In the genomic region with DNA sequence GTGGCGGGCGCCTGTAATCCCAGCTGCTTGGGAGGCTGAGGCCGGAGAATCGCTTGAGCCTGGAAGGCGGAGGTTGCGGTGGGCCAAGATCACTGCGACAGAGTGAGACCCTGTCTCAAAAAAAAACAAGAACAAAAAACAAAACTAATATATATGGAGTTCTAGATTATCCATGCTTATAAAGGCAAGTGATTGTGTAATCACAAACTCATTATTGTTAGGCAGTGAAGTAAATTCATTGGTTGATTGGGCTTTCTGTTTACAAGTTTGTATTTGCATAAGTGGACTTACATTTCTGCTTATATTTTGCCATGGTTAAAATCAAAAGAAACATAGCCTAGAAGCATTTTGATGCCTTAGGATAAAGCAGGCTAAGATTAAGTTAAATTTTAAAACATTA, we compare ENCODE assay signal across 3 cellular contexts.
TF ChIP-seq lines count a peak whose summit lies in the region.

No MANE protein-coding gene starts in this region.

TF ChIP-seq in SK-N-SH, 30 proteins besides CTCF, POLR2A, EP300 and RAD21:
- TF ChIP-seq, protein P1, sequence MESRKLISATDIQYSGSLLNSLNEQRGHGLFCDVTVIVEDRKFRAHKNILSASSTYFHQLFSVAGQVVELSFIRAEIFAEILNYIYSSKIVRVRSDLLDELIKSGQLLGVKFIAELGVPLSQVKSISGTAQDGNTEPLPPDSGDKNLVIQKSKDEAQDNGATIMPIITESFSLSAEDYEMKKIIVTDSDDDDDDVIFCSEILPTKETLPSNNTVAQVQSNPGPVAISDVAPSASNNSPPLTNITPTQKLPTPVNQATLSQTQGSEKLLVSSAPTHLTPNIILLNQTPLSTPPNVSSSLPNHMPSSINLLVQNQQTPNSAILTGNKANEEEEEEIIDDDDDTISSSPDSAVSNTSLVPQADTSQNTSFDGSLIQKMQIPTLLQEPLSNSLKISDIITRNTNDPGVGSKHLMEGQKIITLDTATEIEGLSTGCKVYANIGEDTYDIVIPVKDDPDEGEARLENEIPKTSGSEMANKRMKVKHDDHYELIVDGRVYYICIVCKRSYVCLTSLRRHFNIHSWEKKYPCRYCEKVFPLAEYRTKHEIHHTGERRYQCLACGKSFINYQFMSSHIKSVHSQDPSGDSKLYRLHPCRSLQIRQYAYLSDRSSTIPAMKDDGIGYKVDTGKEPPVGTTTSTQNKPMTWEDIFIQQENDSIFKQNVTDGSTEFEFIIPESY (IDR thresholded peaks at IDR 0.05; ENCODE audit: borderline replicate concordance, low read depth): no peak
- TF ChIP-seq, protein P2, sequence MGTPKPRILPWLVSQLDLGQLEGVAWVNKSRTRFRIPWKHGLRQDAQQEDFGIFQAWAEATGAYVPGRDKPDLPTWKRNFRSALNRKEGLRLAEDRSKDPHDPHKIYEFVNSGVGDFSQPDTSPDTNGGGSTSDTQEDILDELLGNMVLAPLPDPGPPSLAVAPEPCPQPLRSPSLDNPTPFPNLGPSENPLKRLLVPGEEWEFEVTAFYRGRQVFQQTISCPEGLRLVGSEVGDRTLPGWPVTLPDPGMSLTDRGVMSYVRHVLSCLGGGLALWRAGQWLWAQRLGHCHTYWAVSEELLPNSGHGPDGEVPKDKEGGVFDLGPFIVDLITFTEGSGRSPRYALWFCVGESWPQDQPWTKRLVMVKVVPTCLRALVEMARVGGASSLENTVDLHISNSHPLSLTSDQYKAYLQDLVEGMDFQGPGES (IDR thresholded peaks at IDR 0.05; ENCODE audit: low read depth, low read length): no peak
- no peak for TF ChIP-seq MEF2A (IDR thresholded peaks at IDR 0.05; ENCODE audit: borderline replicate concordance, low read depth)
- TF ChIP-seq, protein P3, sequence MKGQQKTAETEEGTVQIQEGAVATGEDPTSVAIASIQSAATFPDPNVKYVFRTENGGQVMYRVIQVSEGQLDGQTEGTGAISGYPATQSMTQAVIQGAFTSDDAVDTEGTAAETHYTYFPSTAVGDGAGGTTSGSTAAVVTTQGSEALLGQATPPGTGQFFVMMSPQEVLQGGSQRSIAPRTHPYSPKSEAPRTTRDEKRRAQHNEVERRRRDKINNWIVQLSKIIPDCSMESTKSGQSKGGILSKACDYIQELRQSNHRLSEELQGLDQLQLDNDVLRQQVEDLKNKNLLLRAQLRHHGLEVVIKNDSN (IDR thresholded peaks at IDR 0.05; ENCODE audit: borderline replicate concordance, low read depth): no peak
- no peak for TF ChIP-seq NRF1 (IDR thresholded peaks at IDR 0.05; ENCODE audit: low read depth, low read length)
- TF ChIP-seq MAX (IDR thresholded peaks at IDR 0.05; ENCODE audit: low read depth): no peak
- no peak for TF ChIP-seq RXRA (IDR thresholded peaks at IDR 0.05; ENCODE audit: borderline replicate concordance, low read depth)
- no peak for TF ChIP-seq GATA2 (CRISPR knock-in tag; IDR thresholded peaks at IDR 0.05)
- no peak for TF ChIP-seq FOXM1 (IDR thresholded peaks at IDR 0.05; ENCODE audit: low read depth)
- TF ChIP-seq POLR2AphosphoS5 (IDR thresholded peaks at IDR 0.05; ENCODE audit: low read depth, low read length): no peak
- TF ChIP-seq SMC3 (IDR thresholded peaks at IDR 0.05; ENCODE audit: low read depth, low read length): no peak
- no peak for TF ChIP-seq MXI1 (IDR thresholded peaks at IDR 0.05; ENCODE audit: low read depth, low read length)
- no peak for TF ChIP-seq EZH2phosphoT487 (IDR thresholded peaks at IDR 0.05; ENCODE audit: borderline replicate concordance, low read depth)
- no peak for TF ChIP-seq FOXJ3 (CRISPR knock-in tag; IDR thresholded peaks at IDR 0.05)
- no peak for TF ChIP-seq CHD2 (IDR thresholded peaks at IDR 0.05; ENCODE audit: low read length, partially characterized antibody)
- TF ChIP-seq FOSL2 (IDR thresholded peaks at IDR 0.05; ENCODE audit: borderline replicate concordance, low read depth): no peak
- TF ChIP-seq TAF1 (IDR thresholded peaks at IDR 0.05; ENCODE audit: borderline replicate concordance, low read depth, low read length): no peak
- no peak for TF ChIP-seq TCF12 (IDR thresholded peaks at IDR 0.05)
TF ChIP-seq in SK-N-SH: peak in this region for 0.

TF ChIP-seq in SK-N-SH treated with all-trans-retinoic acid at 6 μM for 48 hours, 23 proteins besides CTCF, POLR2A, EP300 and RAD21:
- no peak for TF ChIP-seq ISL1 (CRISPR knock-in tag; IDR thresholded peaks at IDR 0.05)
- no peak for TF ChIP-seq TSHZ2 (CRISPR knock-in tag; IDR thresholded peaks at IDR 0.05)

TF ChIP-seq in GM12878, 131 proteins besides CTCF, POLR2A, EP300 and RAD21:
- TF ChIP-seq RCOR1 (conservative IDR thresholded peaks at IDR 0.05; ENCODE audit: low read depth, low read length) (no peak), IKZF2 (IDR thresholded peaks at IDR 0.05) (no peak), NR2C1 (IDR thresholded peaks at IDR 0.05) (no peak), BMI1 (IDR thresholded peaks at IDR 0.05; ENCODE audit: borderline replicate concordance) (no peak), HDAC6 (IDR thresholded peaks at IDR 0.05; ENCODE audit: unreplicated experiment) (no peak), RB1 (IDR thresholded peaks at IDR 0.05; ENCODE audit: borderline replicate concordance) (no peak), ZNF217 (IDR thresholded peaks at IDR 0.05) (no peak), RBBP5 (conservative IDR thresholded peaks at IDR 0.05) (no peak), HCFC1 (IDR thresholded peaks at IDR 0.05; ENCODE audit: low read length) (no peak), PAX5 (IDR thresholded peaks at IDR 0.05; ENCODE audit: borderline replicate concordance, low read depth, low read length) (no peak), MTA3 (IDR thresholded peaks at IDR 0.05; ENCODE audit: borderline replicate concordance, low read length) (no peak)
TF ChIP-seq in GM12878: peak in this region for 0.
